In the genomic region with DNA sequence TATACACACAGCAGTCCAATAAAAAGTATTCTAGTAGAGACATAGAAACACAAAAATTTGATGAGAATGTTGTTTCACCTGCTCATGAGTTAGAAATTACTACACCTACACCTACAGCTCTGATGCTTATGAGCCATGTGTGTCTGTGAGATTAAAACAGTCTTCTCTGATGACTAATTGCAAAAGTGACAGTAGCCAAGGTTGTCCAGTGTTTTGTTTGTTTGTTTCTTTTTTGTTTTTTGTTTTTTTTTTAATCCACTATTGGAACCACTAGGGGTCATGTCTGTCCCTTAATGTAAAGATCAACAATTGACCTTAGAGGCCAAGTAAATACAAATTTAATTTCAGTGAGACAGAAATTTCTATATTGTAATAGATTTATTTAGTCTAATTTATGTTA, we compare ENCODE assay signal across 29 cellular contexts.
"Had no signal": no experiment of that assay in that cellular context is flagged by ENCODE, and none has a peak within 500 bp of the region (broad histone marks: within the 10 kb centered on the region; RNA-seq: fewer than 3 reads in every experiment).

No MANE protein-coding gene starts in this region.

- H3K27ac ChIP-seq: adrenal gland, body of pancreas, gastrocnemius medialis, heart left ventricle, VCaP had no signal

- H3K4me1 ChIP-seq: adrenal gland, body of pancreas, gastrocnemius medialis, heart left ventricle had no signal

- H3K9me3 ChIP-seq: adrenal gland, body of pancreas, gastrocnemius medialis, heart left ventricle had no signal

- H3K27me3 ChIP-seq: adrenal gland, body of pancreas, gastrocnemius medialis, heart left ventricle had no signal

- DNase-seq: activated CD4-positive, alpha-beta memory T cell treated with anti-CD3 and anti-CD28 coated beads, Interleukin-2, amount 10 ng/mL, durations not matched to agents 7 days and 5 days; activated CD4-positive, alpha-beta T cell treated with anti-CD3 and anti-CD28 coated beads for 1 hour; activated CD4-positive, alpha-beta T cell treated with anti-CD3 and anti-CD28 coated beads for 4 hours; activated CD4-positive, alpha-beta T cell treated with anti-CD3 and anti-CD28 coated beads, Interleukin-2, amount 10 ng/mL, durations not matched to agents 7 days and 5 days; activated CD4-positive, alpha-beta T cell treated with anti-CD3 and anti-CD28 coated beads, Interleukin-2, amount 50 U/mL, for 4 hours; activated CD8-positive, alpha-beta memory T cell treated with anti-CD3 and anti-CD28 coated beads, Interleukin-2, amount 50 U/mL, for 48 hours; activated gamma-delta T cell; activated naive CD4-positive, alpha-beta T cell; activated naive CD8-positive, alpha-beta T cell treated with anti-CD3 and anti-CD28 coated beads for 36 hours; activated naive CD8-positive, alpha-beta T cell treated with anti-CD3 and anti-CD28 coated beads, Interleukin-2, amount 50 U/mL, for 24 hours; activated T-cell treated with anti-CD3 and anti-CD28 coated beads for 4 hours; activated T-cell treated with anti-CD3 and anti-CD28 coated beads, Interleukin-2, amount 50 U/mL, for 24 hours; activated T-cell treated with anti-CD3 and anti-CD28 coated beads, Interleukin-2, amount 50 U/mL, for 72 hours; adrenal gland; amygdala; aorta; body of pancreas; caudate nucleus; effector CD8-positive, alpha-beta T cell; foreskin fibroblast; gastrocnemius medialis; glutamatergic neuron; heart left ventricle; T-helper 1 cell; T-helper 17 cell; T1000 had no signal

- H3K36me3 ChIP-seq: adrenal gland, gastrocnemius medialis, heart left ventricle had no signal

- H3K4me3 ChIP-seq: adrenal gland, body of pancreas, gastrocnemius medialis, heart left ventricle had no signal

- ATAC-seq: activated naive CD8-positive, alpha-beta T cell treated with anti-CD3 and anti-CD28 coated beads, Interleukin-2, amount 50 U/mL, for 24 hours; activated T-cell treated with anti-CD3 and anti-CD28 coated beads, Interleukin-2, amount 50 U/mL, for 72 hours; body of pancreas; esophagus mucosa; gastrocnemius medialis; heart left ventricle; T-helper 17 cell; WTC11 had no signal
